28 cellular contexts compared by ENCODE assay signal in genomic region chr6:1239805-1240204, GRCh38.
DNase-seq lines count a peak whose midpoint lies in the region; ATAC-seq, FAIRE-seq and TF ChIP-seq lines count a peak whose summit lies in the region.
"Had no signal": no experiment of that assay in that cellular context is flagged by ENCODE, and none has a peak within 500 bp of the region (broad histone marks: within the 10 kb centered on the region; RNA-seq: fewer than 3 reads in every experiment).

No MANE protein-coding gene starts in this region.

- no peak overlapping the region for H2BK15ac ChIP-seq in IMR-90 (ENCODE audit: low read depth, low read length)

- no peak overlapping the region for H2AK9ac ChIP-seq in IMR-90 (replicated peaks; ENCODE audit: low read depth, low read length, poor library complexity)

- TF ChIP-seq CTCF in IMR-90 (conservative IDR thresholded peaks at IDR 0.05; ENCODE audit: low read depth, low read length) (no peak), body of pancreas (IDR thresholded peaks at IDR 0.05) (no peak), esophagus muscularis mucosa (IDR thresholded peaks at IDR 0.05) (no peak), pancreas (IDR thresholded peaks at IDR 0.05) (no peak)

- H4K91ac ChIP-seq in IMR-90 (ENCODE audit: insufficient read depth, low read depth, low read length) = no peak overlapping the region

- no peak overlapping the region for H3K4me3 ChIP-seq in IMR-90 (ENCODE audit: insufficient read depth, low read depth, low read length)
- no peak overlapping the region for H3K4me3 ChIP-seq in body of pancreas
- H3K4me3 ChIP-seq in esophagus muscularis mucosa = no peak overlapping the region
- H3K4me3 ChIP-seq in pancreas = no peak overlapping the region
- H3K4me3 ChIP-seq: BLaER1, GM12878 had no signal

- H3K56ac ChIP-seq in IMR-90 (ENCODE audit: extremely low read depth, insufficient read depth, low read length) = no peak overlapping the region

- no peak overlapping the region for H2AFZ ChIP-seq in IMR-90 (replicated peaks; ENCODE audit: low read length, poor library complexity)

- CTCF ChIA-PET in IMR-90 (lab: Yijun Ruan, JAX) = interaction anchor here (0.9 to 1.2 kb wide), 3 partner anchors 11 to 14 kb away, joined by 3 read pairs; no protein-coding TSS in a partner anchor

- TF ChIP-seq EP300 in esophagus muscularis mucosa (IDR thresholded peaks at IDR 0.05) = no peak

- dilution Hi-C loops in IMR-90 (cut with HindIII; ENCODE audit: low sequenced_read_pairs, unreplicated experiment) = no loop called here

- H3K4me1 ChIP-seq in IMR-90 (ENCODE audit: control insufficient read depth, insufficient read depth, low read length) = peaks cover 7% of the 10 kb centered on the region; the same call in 1 of the 2 replicates
- peaks cover 8% of the 10 kb centered on the region for H3K4me1 ChIP-seq in body of pancreas
- H3K4me1 ChIP-seq in esophagus muscularis mucosa = peaks cover 0 to 13% (median 9%) of the 10 kb centered on the region in 4 donors
- H3K4me1 ChIP-seq in pancreas = peaks cover 0 to 4% (median 0%) of the 10 kb centered on the region in 3 donors
- H3K4me1 ChIP-seq: BE2C, BLaER1 had no signal

- H2BK20ac ChIP-seq in IMR-90 (ENCODE audit: low read depth, low read length) = no peak overlapping the region

- ATAC-seq in IMR-90 (ENCODE audit: low read depth) (no peak), body of pancreas (peak; percentile 58), pancreas (peak; percentile 68 to 80 (median 75))
- ATAC-seq: GM12878 had no signal

- TF ChIP-seq POLR2A in IMR-90 (IDR thresholded peaks at IDR 0.05; ENCODE audit: low read depth, low read length) = no peak
- TF ChIP-seq POLR2A in body of pancreas (IDR thresholded peaks at IDR 0.05) = no peak
- no peak for TF ChIP-seq POLR2A in esophagus muscularis mucosa (IDR thresholded peaks at IDR 0.05; ENCODE audit: low read depth)

- WGBS in IMR-90 (ENCODE audit: extremely low coverage in 2 of 2, insufficient read length in 1 of 2), 2 experiments = 68% methylated on average over 3 of the region's 7 CpGs; no CpG with 5 or more reads in 1 of the 2 experiments
- 5 to 32% methylated on average over 5 to 7 of the region's 7 CpGs for WGBS in body of pancreas, 2 donors
- WGBS in esophagus muscularis mucosa = 88% methylated on average over 7 of the region's 7 CpGs
- 19 to 22% methylated on average over 7 of the region's 7 CpGs for WGBS in pancreas, 2 donors

- H3K4ac ChIP-seq in IMR-90 (ENCODE audit: low read depth, low read length) = no peak overlapping the region

- in situ Hi-C loops in IMR-90 (cut with MboI; ENCODE audit: low sequenced_read_pairs) = no loop called here

- no peak overlapping the region for H3K4me2 ChIP-seq in IMR-90 (ENCODE audit: low read depth, low read length)
- H3K4me2 ChIP-seq: BLaER1 had no signal

- H3K9me1 ChIP-seq in IMR-90 (ENCODE audit: insufficient read depth, low read length) = peaks cover 12% of the 10 kb centered on the region

- no peak for FAIRE-seq in pancreas (lab: Jason Lieb, UNC)
- no peak for FAIRE-seq in HTR-8/SVneo (lab: Jason Lieb, UNC)
- FAIRE-seq: A204.1, GM12878, GM12892, GM18507 had no signal

- peak overlapping the region; percentile 72; the same call in 1 of the 2 replicates for H2AK5ac ChIP-seq in IMR-90 (ENCODE audit: low read depth, low read length)

- H3K27ac ChIP-seq in IMR-90 (ENCODE audit: insufficient read depth, low read length) (no peak overlapping the region), body of pancreas (peak overlapping the region in 1 of 4 donors; percentile 0), esophagus muscularis mucosa (replicated peaks in 1 of 4) (no peak overlapping the region), pancreas (peak overlapping the region in 1 of 4 donors; percentile 19)
- H3K27ac ChIP-seq: BLaER1 had no signal

- no peaks in the 10 kb centered on the region for H3K36me3 ChIP-seq in IMR-90 (ENCODE audit: control insufficient read depth, insufficient read depth, low read length)
- no peaks in the 10 kb centered on the region for H3K36me3 ChIP-seq in body of pancreas (replicated peaks in 1 of 2; ENCODE audit: insufficient read depth in 1 of 2, low read depth in 2 of 2)
- no peaks in the 10 kb centered on the region for H3K36me3 ChIP-seq in esophagus muscularis mucosa
- H3K36me3 ChIP-seq in pancreas = no peaks in the 10 kb centered on the region
- H3K36me3 ChIP-seq: BE2C, BLaER1 had no signal

- no peak overlapping the region for H4K5ac ChIP-seq in IMR-90 (ENCODE audit: low read depth, low read length)

- no TSS peak for BruUV-seq in IMR-90 (replicated peaks; lab: Mats Ljungman, UMichigan)

- no peak overlapping the region for H3K9ac ChIP-seq in IMR-90 (ENCODE audit: low read depth, low read length)
- H3K9ac ChIP-seq: BLaER1 had no signal

- POLR2A ChIA-PET in IMR-90 (lab: Charles Lee; ENCODE audit: unreplicated experiment) = no interaction called here

- H3K9me3 ChIP-seq in IMR-90 (ENCODE audit: control insufficient read depth, insufficient read depth, low read length) (no peaks in the 10 kb centered on the region), body of pancreas (no peaks in the 10 kb centered on the region), esophagus muscularis mucosa (no peaks in the 10 kb centered on the region), pancreas (no peaks in the 10 kb centered on the region)
- H3K9me3 ChIP-seq: BE2C, BLaER1 had no signal

- no peak overlapping the region for H3K23ac ChIP-seq in IMR-90 (ENCODE audit: low read depth, low read length)

- no peak overlapping the region for H3K18ac ChIP-seq in IMR-90 (ENCODE audit: low read depth, low read length)

- TF ChIP-seq RAD21 in IMR-90 (IDR thresholded peaks at IDR 0.05; ENCODE audit: low read length) = no peak

- no peak overlapping the region for H2BK5ac ChIP-seq in IMR-90 (ENCODE audit: low read depth, low read length, poor library complexity, severe bottlenecking)

- no peaks in the 10 kb centered on the region for H3K79me1 ChIP-seq in IMR-90 (ENCODE audit: low read depth in 1 of 2, low read length in 2 of 2)

- no peak overlapping the region for H2BK120ac ChIP-seq in IMR-90 (ENCODE audit: low read depth, low read length)

- DNase-seq in IMR-90 = no peak
- peak in 2 of 4 donors; percentile 22 to 48 for DNase-seq in body of pancreas
- DNase-seq in esophagus muscularis mucosa (ENCODE audit: extremely low spot score) = peak; percentile 75
- no peak for DNase-seq in pancreas
- no peak for DNase-seq in SKM-1 treated with dmso at 0.1 percent for 144 hours (lab: John Stamatoyannopoulos, UW; ENCODE audit: unreplicated experiment)
- DNase-seq in HTR-8/SVneo (ENCODE audit: insufficient read length, low spot score) = no peak
- DNase-seq in ureter (ENCODE audit: low spot score) = no peak
- no peak for DNase-seq in inferior parietal cortex (ENCODE audit: extremely low spot score)
- DNase-seq: 8988T; ACHN; BE2C; C1 segment of cervical spinal cord; CD4-positive, alpha-beta memory T cell; CD4-positive, CD25-positive, alpha-beta regulatory T cell; CD8-positive, alpha-beta memory T cell; COR-L47; DMS 273 treated with DMSO at 0.1 percent for 48 hours; DMS153; DMS53; DMS79; DND-41; EL; GDM1 had no signal

- no peaks in the 10 kb centered on the region for H4K20me1 ChIP-seq in IMR-90 (ENCODE audit: insufficient read depth, low read length)
- H4K20me1 ChIP-seq: BLaER1 had no signal

- peaks cover 2% of the 10 kb centered on the region; the same call in 1 of the 2 replicates for H3K27me3 ChIP-seq in IMR-90 (ENCODE audit: control insufficient read depth, insufficient read depth, low read length)
- no peaks in the 10 kb centered on the region for H3K27me3 ChIP-seq in body of pancreas
- H3K27me3 ChIP-seq in esophagus muscularis mucosa = no peaks in the 10 kb centered on the region
- no peaks in the 10 kb centered on the region for H3K27me3 ChIP-seq in pancreas
- H3K27me3 ChIP-seq: BLaER1 had no signal

- H3K14ac ChIP-seq in IMR-90 (replicated peaks; ENCODE audit: low read depth, low read length) = no peak overlapping the region

- intact Hi-C loops in IMR-90 (cut with micrococcal nuclease) = no loop called here
- intact Hi-C loops in body of pancreas (cut with DNase I) = no loop called here
- intact Hi-C loops in esophagus muscularis mucosa (cut with DNase I) = no loop called here
- intact Hi-C loops in pancreas (cut with DNase I) = no loop called here

- H4K8ac ChIP-seq in IMR-90 (ENCODE audit: low read depth in 2 of 2, low read length in 2 of 2) = no peak overlapping the region

TF ChIP-seq in IMR-90, 13 proteins besides CTCF, POLR2A, EP300 and RAD21:
- TF ChIP-seq BHLHE40 (IDR thresholded peaks at IDR 0.05; ENCODE audit: low read depth, low read length) (no peak), CEBPB (IDR thresholded peaks at IDR 0.05; ENCODE audit: low read depth, low read length) (no peak), MAFK (IDR thresholded peaks at IDR 0.05; ENCODE audit: low read depth, low read length) (no peak), FOS (IDR thresholded peaks at IDR 0.05; ENCODE audit: low read depth, low read length) (no peak), RCOR1 (IDR thresholded peaks at IDR 0.05; ENCODE audit: insufficient replicate concordance, low read length) (no peak), NFE2L2 (IDR thresholded peaks at IDR 0.05; ENCODE audit: low read depth, low read length) (no peak), MAZ (IDR thresholded peaks at IDR 0.05; ENCODE audit: borderline replicate concordance, low read depth, low read length) (no peak), RFX5 (IDR thresholded peaks at IDR 0.05; ENCODE audit: low read depth, low read length) (no peak), CHD1 (IDR thresholded peaks at IDR 0.05; ENCODE audit: low read depth, low read length) (no peak), MXI1 (IDR thresholded peaks at IDR 0.05; ENCODE audit: borderline replicate concordance, low read depth, low read length) (no peak), SMC3 (IDR thresholded peaks at IDR 0.05; ENCODE audit: low read depth, low read length) (no peak), USF2 (IDR thresholded peaks at IDR 0.05; ENCODE audit: low read depth, low read length) (no peak), ELK1 (IDR thresholded peaks at IDR 0.05; ENCODE audit: borderline replicate concordance, low read depth, low read length) (no peak)
